34 cellular contexts compared by ENCODE assay signal in the genomic region with DNA sequence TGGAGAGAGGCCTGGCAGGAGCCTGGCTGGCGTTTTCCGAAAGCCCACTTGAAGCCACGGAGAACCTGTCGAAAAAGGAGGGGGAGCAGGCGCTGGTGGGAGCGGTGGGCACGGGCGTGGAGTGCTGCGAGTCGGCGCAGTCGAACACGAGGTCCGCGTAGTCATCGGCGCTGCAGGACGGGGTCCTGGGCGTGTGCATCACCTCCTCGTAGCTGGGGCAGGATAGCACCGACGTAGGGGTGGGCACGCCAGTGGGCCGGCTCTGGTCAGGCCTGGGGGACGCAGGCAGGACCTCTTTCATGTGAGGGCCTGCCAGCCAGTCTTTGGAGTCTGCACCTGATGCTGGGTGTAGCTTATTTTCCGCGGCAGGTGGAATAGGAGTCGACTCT.
"Had no signal": no experiment of that assay in that cellular context is flagged by ENCODE, and none has a peak within 500 bp of the region (broad histone marks: within the 10 kb centered on the region; RNA-seq: fewer than 3 reads in every experiment).

No MANE protein-coding gene starts in this region.

- H3K4me3 ChIP-seq: adrenal gland, ascending aorta, breast epithelium, cardiac muscle cell, coronary artery, dorsolateral prefrontal cortex, esophagus muscularis mucosa, gastrocnemius medialis, heart left ventricle had no signal

- H3K27ac ChIP-seq: adrenal gland, ascending aorta, breast epithelium, cardiac muscle cell, coronary artery, dorsolateral prefrontal cortex, esophagus muscularis mucosa, foreskin keratinocyte, gastrocnemius medialis, heart left ventricle had no signal

- H3K27me3 Mint-ChIP-seq: activated CD4-positive, alpha-beta memory T cell treated with anti-CD3 and anti-CD28 coated beads, Interleukin-2, amount 10 ng/mL, durations not matched to agents 7 days and 5 days; activated CD4-positive, alpha-beta T cell treated with anti-CD3 and anti-CD28 coated beads, Interleukin-2, amount 10 ng/mL, durations not matched to agents 7 days and 5 days; activated naive CD4-positive, alpha-beta T cell treated with anti-CD3 and anti-CD28 coated beads, Interleukin-2, amount 50 U/mL, for 24 hours; activated naive CD8-positive, alpha-beta T cell treated with anti-CD3 and anti-CD28 coated beads for 36 hours; activated naive CD8-positive, alpha-beta T cell treated with anti-CD3 and anti-CD28 coated beads, Interleukin-2, amount 50 U/mL, for 24 hours; brain; dendritic cell treated with granulocyte-macrophage colony-stimulating factor and Interleukin-4, amounts not matched to agents 40 ng/mL and 50 ng/mL, for 4 days had no signal

- DNase-seq: activated CD4-positive, alpha-beta memory T cell treated with anti-CD3 and anti-CD28 coated beads, Interleukin-2, amount 10 ng/mL, durations not matched to agents 7 days and 5 days; activated CD4-positive, alpha-beta T cell treated with anti-CD3 and anti-CD28 coated beads for 1 hour; activated CD4-positive, alpha-beta T cell treated with anti-CD3 and anti-CD28 coated beads for 4 hours; activated CD4-positive, alpha-beta T cell treated with anti-CD3 and anti-CD28 coated beads, Interleukin-2, amount 10 ng/mL, durations not matched to agents 7 days and 5 days; activated CD4-positive, alpha-beta T cell treated with anti-CD3 and anti-CD28 coated beads, Interleukin-2, amount 50 U/mL, for 4 hours; activated CD4-positive, CD25-positive, alpha-beta regulatory T cell; activated CD8-positive, alpha-beta memory T cell treated with anti-CD3 and anti-CD28 coated beads, Interleukin-2, amount 50 U/mL, for 48 hours; activated effector memory CD4-positive, alpha-beta T cell treated with anti-CD3 and anti-CD28 coated beads, Interleukin-2, amount 50 U/mL, for 16 hours; activated naive CD4-positive, alpha-beta T cell treated with anti-CD3 and anti-CD28 coated beads for 36 hours; activated naive CD8-positive, alpha-beta T cell treated with anti-CD3 and anti-CD28 coated beads for 36 hours; activated naive CD8-positive, alpha-beta T cell treated with anti-CD3 and anti-CD28 coated beads, Interleukin-2, amount 50 U/mL, for 24 hours; activated T-cell treated with anti-CD3 and anti-CD28 coated beads, Interleukin-2, amount 50 U/mL, for 48 hours; adrenal gland; amygdala; central memory CD4-positive, alpha-beta T cell; dorsolateral prefrontal cortex; effector memory CD4-positive, alpha-beta T cell; endodermal cell; erythroblast; foreskin keratinocyte; gastrocnemius medialis; glutamatergic neuron; T-helper 2 cell had no signal

- H3K27ac Mint-ChIP-seq: activated CD4-positive, alpha-beta memory T cell treated with anti-CD3 and anti-CD28 coated beads, Interleukin-2, amount 10 ng/mL, durations not matched to agents 7 days and 5 days; activated CD4-positive, alpha-beta T cell treated with anti-CD3 and anti-CD28 coated beads, Interleukin-2, amount 10 ng/mL, durations not matched to agents 7 days and 5 days; activated naive CD4-positive, alpha-beta T cell treated with anti-CD3 and anti-CD28 coated beads for 36 hours; activated naive CD8-positive, alpha-beta T cell treated with anti-CD3 and anti-CD28 coated beads for 36 hours; activated naive CD8-positive, alpha-beta T cell treated with anti-CD3 and anti-CD28 coated beads, Interleukin-2, amount 50 U/mL, for 24 hours; activated T-helper 1 cell treated with anti-CD3 and anti-CD28 coated beads, Interleukin-12 subunit alpha, Interleukin-12 subunit beta, Interleukin-2, Interleukin-4 antibody, amounts not matched to agents 30 ng/mL and 10 ng/mL and 1 ng/mL, durations not matched to agents 14 hours and 24 hours and 36 hours; activated T-helper 2 cell treated with anti-CD3 and anti-CD28 coated beads, Interferon-gamma antibody, Interleukin-2, Interleukin-4, amounts not matched to agents 10 μg/mL and 5 μg/mL and 100 μg/mL, durations not matched to agents 14 hours and 24 hours and 36 hours; dendritic cell treated with granulocyte-macrophage colony-stimulating factor and Interleukin-4, amounts not matched to agents 40 ng/mL and 50 ng/mL, for 4 days had no signal

- ATAC-seq: activated naive CD8-positive, alpha-beta T cell treated with anti-CD3 and anti-CD28 coated beads, Interleukin-2, amount 50 U/mL, for 24 hours; foreskin keratinocyte; gastrocnemius medialis had no signal

- H3K4me1 Mint-ChIP-seq: activated CD4-positive, alpha-beta memory T cell treated with anti-CD3 and anti-CD28 coated beads, Interleukin-2, amount 10 ng/mL, durations not matched to agents 7 days and 5 days; activated CD4-positive, alpha-beta T cell treated with anti-CD3 and anti-CD28 coated beads, Interleukin-2, amount 10 ng/mL, durations not matched to agents 7 days and 5 days; activated naive CD4-positive, alpha-beta T cell treated with anti-CD3 and anti-CD28 coated beads, Interleukin-2, amount 50 U/mL, for 24 hours; activated naive CD8-positive, alpha-beta T cell treated with anti-CD3 and anti-CD28 coated beads for 36 hours; activated naive CD8-positive, alpha-beta T cell treated with anti-CD3 and anti-CD28 coated beads, Interleukin-2, amount 50 U/mL, for 24 hours; brain; endodermal cell had no signal

- H3K4me3 Mint-ChIP-seq: activated CD4-positive, alpha-beta memory T cell treated with anti-CD3 and anti-CD28 coated beads, Interleukin-2, amount 10 ng/mL, durations not matched to agents 7 days and 5 days; activated CD4-positive, alpha-beta T cell treated with anti-CD3 and anti-CD28 coated beads, Interleukin-2, amount 10 ng/mL, durations not matched to agents 7 days and 5 days; activated naive CD4-positive, alpha-beta T cell treated with anti-CD3 and anti-CD28 coated beads for 36 hours; activated naive CD4-positive, alpha-beta T cell treated with anti-CD3 and anti-CD28 coated beads, Interleukin-2, amount 50 U/mL, for 24 hours; activated naive CD8-positive, alpha-beta T cell treated with anti-CD3 and anti-CD28 coated beads for 36 hours; activated naive CD8-positive, alpha-beta T cell treated with anti-CD3 and anti-CD28 coated beads, Interleukin-2, amount 50 U/mL, for 24 hours; activated T-helper 1 cell treated with anti-CD3 and anti-CD28 coated beads, Interleukin-12 subunit alpha, Interleukin-12 subunit beta, Interleukin-2, Interleukin-4 antibody, amounts not matched to agents 30 ng/mL and 10 ng/mL and 1 ng/mL, durations not matched to agents 14 hours and 24 hours and 36 hours; brain; dendritic cell treated with granulocyte-macrophage colony-stimulating factor and Interleukin-4, amounts not matched to agents 40 ng/mL and 50 ng/mL, for 4 days; endodermal cell had no signal

- H3K9me3 Mint-ChIP-seq: activated CD4-positive, alpha-beta memory T cell treated with anti-CD3 and anti-CD28 coated beads, Interleukin-2, amount 10 ng/mL, durations not matched to agents 7 days and 5 days; activated CD4-positive, alpha-beta T cell treated with anti-CD3 and anti-CD28 coated beads, Interleukin-2, amount 10 ng/mL, durations not matched to agents 7 days and 5 days; activated naive CD4-positive, alpha-beta T cell treated with anti-CD3 and anti-CD28 coated beads for 36 hours; activated naive CD4-positive, alpha-beta T cell treated with anti-CD3 and anti-CD28 coated beads, Interleukin-2, amount 50 U/mL, for 24 hours; activated naive CD8-positive, alpha-beta T cell treated with anti-CD3 and anti-CD28 coated beads for 36 hours; activated naive CD8-positive, alpha-beta T cell treated with anti-CD3 and anti-CD28 coated beads, Interleukin-2, amount 50 U/mL, for 24 hours; activated T-helper 1 cell treated with anti-CD3 and anti-CD28 coated beads, Interleukin-12 subunit alpha, Interleukin-12 subunit beta, Interleukin-2, Interleukin-4 antibody, amounts not matched to agents 30 ng/mL and 10 ng/mL and 1 ng/mL, durations not matched to agents 14 hours and 24 hours and 36 hours; activated T-helper 2 cell treated with anti-CD3 and anti-CD28 coated beads, Interferon-gamma antibody, Interleukin-2, Interleukin-4, amounts not matched to agents 10 μg/mL and 5 μg/mL and 100 μg/mL, durations not matched to agents 14 hours and 24 hours and 36 hours; brain; dendritic cell treated with granulocyte-macrophage colony-stimulating factor and Interleukin-4, amounts not matched to agents 40 ng/mL and 50 ng/mL, for 4 days; endodermal cell had no signal

- H3K9me3 ChIP-seq: adrenal gland, ascending aorta, breast epithelium, esophagus muscularis mucosa, gastrocnemius medialis, heart left ventricle had no signal

- H3K27me3 ChIP-seq: adrenal gland, ascending aorta, breast epithelium, cardiac muscle cell, dorsolateral prefrontal cortex, esophagus muscularis mucosa, foreskin keratinocyte, gastrocnemius medialis, heart left ventricle had no signal

- H3K4me1 ChIP-seq: ascending aorta, breast epithelium, esophagus muscularis mucosa, foreskin keratinocyte, gastrocnemius medialis had no signal
